9 cellular contexts compared by ENCODE assay signal in the genomic region with DNA sequence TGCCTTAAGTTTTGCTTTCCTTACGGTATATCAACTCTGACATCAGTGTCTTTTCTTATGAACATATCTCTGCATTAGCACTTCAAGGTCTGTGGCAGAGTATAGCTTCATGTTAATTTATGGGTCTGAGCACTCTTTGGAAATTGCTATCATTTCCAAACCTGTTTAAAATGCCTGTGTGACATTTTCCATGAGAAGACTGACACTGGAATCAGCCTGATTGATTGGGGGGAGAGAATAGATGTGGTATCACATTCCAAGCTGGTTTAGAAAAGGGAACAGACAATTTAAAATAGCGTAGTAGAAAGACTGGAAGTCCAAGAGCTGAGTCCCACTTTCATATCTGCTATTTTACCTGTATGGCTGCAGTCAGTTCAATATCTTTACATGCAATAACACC.
"Had no signal": no experiment of that assay in that cellular context is flagged by ENCODE, and none has a peak within 500 bp of the region (broad histone marks: within the 10 kb centered on the region; RNA-seq: fewer than 3 reads in every experiment).

No MANE protein-coding gene starts in this region.

- H3K4me1 ChIP-seq: HAP-1 had no signal

- H3K4me3 Mint-ChIP-seq: GM23338, HFFc6, IgD-negative memory B cell had no signal

- H3K4me3 ChIP-seq: GM23338, HAP-1 had no signal

- H3K9me3 Mint-ChIP-seq: GM23338 had no signal

- H3K4me1 Mint-ChIP-seq: GM23338, IgD-negative memory B cell had no signal

- H3K36me3 ChIP-seq: HAP-1 had no signal

- ATAC-seq: GM23338, HCT116, HepG2 had no signal

- H3K36me3 Mint-ChIP-seq: IgD-negative memory B cell had no signal

- FAIRE-seq: H1, HepG2 had no signal

- H2AFZ ChIP-seq: GM23338 had no signal

- DNase-seq: H7, HFFc6, KBM-7 had no signal

- H3K9me3 ChIP-seq: HAP-1 had no signal

- H3K27ac Mint-ChIP-seq: GM23338, HFFc6, IgD-negative memory B cell had no signal

- H3K27me3 Mint-ChIP-seq: IgD-negative memory B cell had no signal
